7 cellular contexts compared by ENCODE assay signal in the genomic region with DNA sequence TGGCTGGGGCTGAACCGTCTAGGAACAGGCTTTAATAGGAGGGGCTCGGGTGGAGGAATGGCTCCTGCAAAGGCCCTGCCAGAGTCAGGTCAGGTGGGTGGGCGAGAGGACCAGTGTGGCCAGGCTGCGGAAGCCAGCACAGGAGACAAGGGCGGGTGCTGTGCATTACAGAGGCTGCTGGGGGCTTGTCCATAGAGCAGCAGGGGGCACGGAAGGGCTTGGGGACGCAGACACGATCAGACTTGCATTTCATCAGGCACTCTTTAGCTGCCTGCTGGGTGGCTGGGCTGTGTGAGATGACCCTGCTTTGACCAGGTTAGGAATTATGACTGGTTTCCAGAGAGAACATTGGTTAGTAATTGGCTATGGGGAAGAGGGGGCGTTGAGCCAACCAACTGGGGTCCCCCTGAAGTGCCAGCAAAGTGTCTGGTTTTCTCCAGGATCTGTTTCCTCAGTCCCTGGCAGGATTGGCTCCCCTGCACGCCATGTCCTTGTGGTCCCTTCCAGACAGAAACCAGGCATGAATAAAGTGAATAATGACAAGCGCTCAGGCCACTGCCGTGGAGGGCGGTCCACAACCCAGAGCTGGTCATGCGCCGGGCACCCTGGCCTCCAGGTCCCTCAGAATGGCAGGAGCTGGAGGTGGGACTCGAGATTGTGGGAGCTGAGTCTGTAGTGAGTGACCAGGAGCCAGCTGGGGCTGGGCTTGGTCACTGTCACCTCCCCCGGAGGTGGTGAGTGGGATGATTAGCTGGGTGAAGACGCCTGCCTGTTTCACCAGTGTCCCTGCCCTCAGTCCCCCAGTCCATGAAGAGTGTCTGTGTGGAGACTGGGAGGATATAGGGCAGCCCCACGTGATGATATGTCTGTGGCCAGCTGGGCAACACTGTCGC. TPM values are rescaled to one million over a fixed set of nuclear protein-coding genes. Genes with fewer than 3 reads are reported as not detected.
DNase-seq lines count a peak whose midpoint lies in the region; ATAC-seq and TF ChIP-seq lines count a peak whose summit lies in the region.
"Not testable (repeated sequence)": the region's sequence is repeated elsewhere in the genome, so short reads cannot be mapped to it uniquely, and the experiment has no call there.

No MANE protein-coding gene starts in this region.

- not testable (repeated sequence) for H3K27me3 Mint-ChIP-seq in activated CD4-positive, alpha-beta memory T cell treated with anti-CD3 and anti-CD28 coated beads for 36 hours; mesothelial cell of epicardium (ENCODE audit: low read depth)

- POLR2A ChIA-PET in activated CD4-positive, alpha-beta memory T cell treated with anti-CD3 and anti-CD28 coated beads for 36 hours (lab: Charles Lee), result not testable (repeated sequence)

- H3K27me3 ChIP-seq in MG63; skeletal muscle satellite cell (ENCODE audit: control insufficient read depth, insufficient read depth, low read length): not testable (repeated sequence)

- CTCF ChIA-PET in activated CD4-positive, alpha-beta memory T cell treated with anti-CD3 and anti-CD28 coated beads for 36 hours (lab: Charles Lee), result not testable (repeated sequence)

- not testable (repeated sequence) for TF ChIP-seq CTCF in cardiac fibroblast (IDR thresholded peaks at IDR 0.05; ENCODE audit: low read depth, low read length); mesothelial cell of epicardium (IDR thresholded peaks at IDR 0.05; ENCODE audit: unreplicated experiment)

- not testable (repeated sequence) for H3K9me3 ChIP-seq in MG63; skeletal muscle satellite cell (replicated peaks; ENCODE audit: low read length)

- H3K4me2 ChIP-seq in skeletal muscle satellite cell (ENCODE audit: low read length), result peak overlapping the region; percentile 97

- peak overlapping the region; percentile 99 for H3K9ac ChIP-seq in skeletal muscle satellite cell (ENCODE audit: low read depth, low read length)

- peaks cover 38% of the 10 kb centered on the region for H3K4me1 ChIP-seq in skeletal muscle satellite cell (ENCODE audit: control insufficient read depth, insufficient read depth, low read length)

- ATAC-seq in GM18511 (IDR thresholded peaks at IDR 0.05; ENCODE audit: unreplicated experiment) (peak; percentile 20), Right ventricle myocardium superior (ENCODE audit: poor library complexity) (peak; percentile 30)

- DNase-seq in MG63; activated CD4-positive, alpha-beta memory T cell treated with anti-CD3 and anti-CD28 coated beads for 36 hours; cardiac fibroblast (ENCODE audit: low read depth in 2 of 2): not testable (repeated sequence)
- peak; percentile 36 for DNase-seq in Right ventricle myocardium superior
- peak in 1 of 2 experiments; percentile 36 for DNase-seq in mesothelial cell of epicardium (ENCODE audit: low spot score in 2 of 2, unreplicated experiment in 2 of 2)

- peaks cover 68% of the 10 kb centered on the region for H3K4me1 Mint-ChIP-seq in activated CD4-positive, alpha-beta memory T cell treated with anti-CD3 and anti-CD28 coated beads for 36 hours (ENCODE audit: low read depth)
- peaks cover 46% of the 10 kb centered on the region for H3K4me1 Mint-ChIP-seq in mesothelial cell of epicardium

- intact Hi-C loops in activated CD4-positive, alpha-beta memory T cell treated with anti-CD3 and anti-CD28 coated beads for 36 hours (cut with micrococcal nuclease), result loop anchor here (5.0 kb wide), 2 partner anchors 186 to 231 kb away; a partner anchor contains a TSS
- intact Hi-C loops in Right ventricle myocardium superior (cut with DNase I), result not testable (repeated sequence)

- not testable (repeated sequence) for H3K36me3 ChIP-seq in MG63; skeletal muscle satellite cell (ENCODE audit: insufficient read depth, low read length)

- H3K27ac Mint-ChIP-seq in activated CD4-positive, alpha-beta memory T cell treated with anti-CD3 and anti-CD28 coated beads for 36 hours, result peak overlapping the region; percentile 81
- H3K27ac Mint-ChIP-seq in mesothelial cell of epicardium, result peak overlapping the region; percentile 89

- not testable (repeated sequence) for H3K9me3 Mint-ChIP-seq in activated CD4-positive, alpha-beta memory T cell treated with anti-CD3 and anti-CD28 coated beads for 36 hours; mesothelial cell of epicardium

- H3K4me3 Mint-ChIP-seq in activated CD4-positive, alpha-beta memory T cell treated with anti-CD3 and anti-CD28 coated beads for 36 hours, result peak overlapping the region; percentile 93
- H3K4me3 Mint-ChIP-seq in mesothelial cell of epicardium, result peak overlapping the region; percentile 85

- peak overlapping the region; percentile 77 for H3K4me3 ChIP-seq in MG63
- peak overlapping the region; percentile 85 to 92 for H3K4me3 ChIP-seq in cardiac fibroblast (replicated peaks in 1 of 2; ENCODE audit: low read depth in 2 of 2, low read length in 2 of 2)
- peak overlapping the region; percentile 99 for H3K4me3 ChIP-seq in skeletal muscle satellite cell (ENCODE audit: low read length)

- not testable (repeated sequence) for H3K36me3 Mint-ChIP-seq in activated CD4-positive, alpha-beta memory T cell treated with anti-CD3 and anti-CD28 coated beads for 36 hours; mesothelial cell of epicardium

RNA-seq across cellular contexts. Expression of a gene that starts 1.0 kb away (rescaled TPM):
- total RNA-seq in MG63 (2014; rRNA removed; shearing (Covaris generic); ENCODE audit: low replicate concordance), result 82.0 and 82.5 TPM in 2 replicates
- 10 to 100 TPM; 26.9 to 31.3 TPM for total RNA-seq in activated CD4-positive, alpha-beta memory T cell treated with anti-CD3 and anti-CD28 coated beads for 36 hours
- 45.1 TPM for total RNA-seq in Right ventricle myocardium superior
- total RNA-seq in mesothelial cell of epicardium, result 38.7 to 40.1 TPM (median 38.7 TPM) in 3 replicates
- 54.8 and 55.5 TPM in 2 replicates for total RNA-seq in skeletal muscle satellite cell (2012; rRNA removed)

RNA-seq across cellular contexts. Expression of a gene that starts 52.8 kb away (rescaled TPM):
- 0.10 and 5.7 TPM in 2 replicates for total RNA-seq in MG63 (2014; rRNA removed; shearing (Covaris generic); ENCODE audit: low replicate concordance)
- total RNA-seq in activated CD4-positive, alpha-beta memory T cell treated with anti-CD3 and anti-CD28 coated beads for 36 hours, result 1 to 10 TPM; 2.6 to 3.1 TPM
- total RNA-seq in Right ventricle myocardium superior (0.75 TPM), mesothelial cell of epicardium (8.9 to 10.0 TPM (median 9.5 TPM) in 3 replicates)
- under 0.01 and 0.25 TPM in 2 replicates for total RNA-seq in skeletal muscle satellite cell (2012; rRNA removed)
